ENCODE assay signal across 13 cellular contexts in genomic region chr14:36724162-36724561, GRCh38.
A peak's percentile ranks its signal among the peaks of the same experiment; 100 is the strongest.
DNase-seq lines count a peak whose midpoint lies in the region; ATAC-seq and TF ChIP-seq lines count a peak whose summit lies in the region.
"Had no signal": no experiment of that assay in that cellular context is flagged by ENCODE, and none has a peak within 500 bp of the region (broad histone marks: within the 10 kb centered on the region; RNA-seq: fewer than 3 reads in every experiment).

No MANE protein-coding gene starts in this region.

- TF ChIP-seq POLR2A in esophagus muscularis mucosa (IDR thresholded peaks at IDR 0.05; ENCODE audit: low read depth): no peak

- peak; percentile 71 for ATAC-seq in GM23338
- ATAC-seq: GM12878, HCT116 had no signal

- TF ChIP-seq EP300 in esophagus muscularis mucosa (IDR thresholded peaks at IDR 0.05): no peak

- H3K27me3 ChIP-seq in GM23338 (ENCODE audit: insufficient read depth) (no peaks in the 10 kb centered on the region), Loucy (ENCODE audit: insufficient read depth, low read length, poor library complexity, severe bottlenecking) (no peaks in the 10 kb centered on the region), esophagus muscularis mucosa (no peaks in the 10 kb centered on the region)
- H3K27me3 ChIP-seq: BLaER1 treated with 17β-estradiol and CSF1 and Interleukin-3, amounts not matched to agents 10 nM and 100 nM had no signal

- H3K36me3 ChIP-seq in GM23338 (ENCODE audit: insufficient read depth): no peaks in the 10 kb centered on the region
- no peaks in the 10 kb centered on the region for H3K36me3 ChIP-seq in Loucy (ENCODE audit: insufficient read depth, low read length)
- H3K36me3 ChIP-seq in esophagus muscularis mucosa: no peaks in the 10 kb centered on the region
- H3K36me3 ChIP-seq: BLaER1 treated with 17β-estradiol and CSF1 and Interleukin-3, amounts not matched to agents 10 nM and 100 nM had no signal

- no peak for TF ChIP-seq CTCF in GM23338 (conservative IDR thresholded peaks at IDR 0.05; ENCODE audit: low read depth in 2 of 2)
- TF ChIP-seq CTCF in Loucy (conservative IDR thresholded peaks at IDR 0.05; ENCODE audit: low read length): no peak
- no peak for TF ChIP-seq CTCF in esophagus muscularis mucosa (IDR thresholded peaks at IDR 0.05)
- TF ChIP-seq CTCF in nephron progenitor cell (IDR thresholded peaks at IDR 0.05): no peak

- no peaks in the 10 kb centered on the region for H3K9me3 ChIP-seq in Loucy (ENCODE audit: insufficient read depth, low read depth, low read length)
- H3K9me3 ChIP-seq in esophagus muscularis mucosa: no peaks in the 10 kb centered on the region
- H3K9me3 ChIP-seq: BLaER1 treated with 17β-estradiol and CSF1 and Interleukin-3, amounts not matched to agents 10 nM and 100 nM had no signal

- H3K4me1 Mint-ChIP-seq in GM23338 (peaks cover 17% of the 10 kb centered on the region), nephron progenitor cell (peaks cover 19% of the 10 kb centered on the region)
- H3K4me1 Mint-ChIP-seq: CD4-positive, CD25-positive, alpha-beta regulatory T cell had no signal

- no peak overlapping the region for H3K4me3 Mint-ChIP-seq in GM23338
- H3K4me3 Mint-ChIP-seq in nephron progenitor cell: no peak overlapping the region
- H3K4me3 Mint-ChIP-seq: CD4-positive, CD25-positive, alpha-beta regulatory T cell had no signal

- H3K4me2 ChIP-seq in GM23338: 0 out of 2 replicates have a peak overlapping the region, but pooled peaks have one; percentile 7
- H3K4me2 ChIP-seq in Loucy (ENCODE audit: low read depth, low read length, poor library complexity, severe bottlenecking): peak overlapping the region; percentile 26
- H3K4me2 ChIP-seq: BLaER1 treated with 17β-estradiol and CSF1 and Interleukin-3, amounts not matched to agents 10 nM and 100 nM had no signal

- H3K4me1 ChIP-seq in GM23338 (ENCODE audit: insufficient read depth) (peaks cover 7% of the 10 kb centered on the region; the same call in 1 of the 2 replicates), Loucy (ENCODE audit: insufficient read depth, low read length, poor library complexity, severe bottlenecking) (peaks cover 10% of the 10 kb centered on the region), esophagus muscularis mucosa (no peaks in the 10 kb centered on the region)

- H3K9me3 Mint-ChIP-seq in GM23338: no peaks in the 10 kb centered on the region
- no peaks in the 10 kb centered on the region for H3K9me3 Mint-ChIP-seq in nephron progenitor cell

- DNase-seq in GM23338 (ENCODE audit: low spot score): peak; percentile 49
- peak; percentile 77 for DNase-seq in esophagus muscularis mucosa (ENCODE audit: extremely low spot score)
- DNase-seq in nephron progenitor cell: no peak
- DNase-seq in ecto neural progenitor cell (ENCODE audit: low spot score): no peak
- no peak for DNase-seq in A172 (ENCODE audit: low spot score)
- DNase-seq in DMS 273 treated with DMSO at 0.1 percent for 48 hours (lab: John Stamatoyannopoulos, UW): no peak
- DNase-seq: 8988T; ACHN; CD4-positive, CD25-positive, alpha-beta regulatory T cell had no signal

- no peaks in the 10 kb centered on the region; the same call in 1 of the 2 replicates for H3K9me2 ChIP-seq in GM23338 (ENCODE audit: insufficient read depth)
- H3K9me2 ChIP-seq in Loucy (replicated peaks; ENCODE audit: low read depth, low read length): no peaks in the 10 kb centered on the region

- no peak overlapping the region for H3K4me3 ChIP-seq in GM23338
- no peak overlapping the region for H3K4me3 ChIP-seq in Loucy (ENCODE audit: low read length, poor library complexity, severe bottlenecking)
- H3K4me3 ChIP-seq in esophagus muscularis mucosa: no peak overlapping the region
- H3K4me3 ChIP-seq: BLaER1 treated with 17β-estradiol and CSF1 and Interleukin-3, amounts not matched to agents 10 nM and 100 nM; GM12878 had no signal

- H3F3A ChIP-seq in GM23338 (replicated peaks; ENCODE audit: low read depth) (no peaks in the 10 kb centered on the region), Loucy (ENCODE audit: low read depth) (no peaks in the 10 kb centered on the region)

- H3K36me3 Mint-ChIP-seq in GM23338 (ENCODE audit: low read depth): no peaks in the 10 kb centered on the region
- H3K36me3 Mint-ChIP-seq in nephron progenitor cell (ENCODE audit: low read depth): no peaks in the 10 kb centered on the region
- H3K36me3 Mint-ChIP-seq: CD4-positive, CD25-positive, alpha-beta regulatory T cell had no signal

- H3K9ac ChIP-seq in Loucy (ENCODE audit: low read depth, low read length, poor library complexity, severe bottlenecking): no peak overlapping the region
- H3K9ac ChIP-seq: BLaER1 treated with 17β-estradiol and CSF1 and Interleukin-3, amounts not matched to agents 10 nM and 100 nM had no signal

- H3K79me2 ChIP-seq in GM23338 (replicated peaks; ENCODE audit: insufficient read depth): no peaks in the 10 kb centered on the region
- H3K79me2 ChIP-seq in Loucy (ENCODE audit: insufficient read depth, low read length): no peaks in the 10 kb centered on the region

- H4K20me1 ChIP-seq in GM23338 (replicated peaks; ENCODE audit: insufficient read depth): peaks cover 5% of the 10 kb centered on the region; the same call in 1 of the 2 replicates
- H4K20me1 ChIP-seq in Loucy (ENCODE audit: insufficient read depth, low read length, poor library complexity, severe bottlenecking): no peaks in the 10 kb centered on the region
- H4K20me1 ChIP-seq: BLaER1 treated with 17β-estradiol and CSF1 and Interleukin-3, amounts not matched to agents 10 nM and 100 nM had no signal

- no peak overlapping the region for H3K27ac Mint-ChIP-seq in GM23338
- H3K27ac Mint-ChIP-seq in nephron progenitor cell: peak overlapping the region; percentile 19
- H3K27ac Mint-ChIP-seq: CD4-positive, CD25-positive, alpha-beta regulatory T cell had no signal

- H3K27me3 Mint-ChIP-seq in GM23338 (ENCODE audit: insufficient read depth, low read depth, poor library complexity) (peaks cover 2% of the 10 kb centered on the region), nephron progenitor cell (ENCODE audit: low read depth, poor library complexity) (peaks cover 6% of the 10 kb centered on the region)
- H3K27me3 Mint-ChIP-seq: CD4-positive, CD25-positive, alpha-beta regulatory T cell had no signal

- H2AFZ ChIP-seq in GM23338 (no peak overlapping the region), Loucy (ENCODE audit: low read length) (no peak overlapping the region)

- intact Hi-C loops in esophagus muscularis mucosa (cut with DNase I): no loop called here

- H3K27ac ChIP-seq in GM23338 (ENCODE audit: low read depth) (no peak overlapping the region), esophagus muscularis mucosa (replicated peaks in 1 of 4) (no peak overlapping the region)
- H3K27ac ChIP-seq: BLaER1 treated with 17β-estradiol and CSF1 and Interleukin-3, amounts not matched to agents 10 nM and 100 nM had no signal

Comparison
In these comparisons a context has a peak if more than half of its experiments do, and no peak if none do; other contexts are left out.
1. DNase-seq: peak in GM23338 (single experiment) and esophagus muscularis mucosa (single experiment); none in nephron progenitor cell (single experiment), ecto neural progenitor cell (single experiment), A172 (single experiment) and DMS 273 treated with DMSO at 0.1 percent for 48 hours (single experiment).